In genomic region chr12:53500776-53501614, GRCh38 we compare ENCODE assay signal across 8 cellular contexts. TPM values are rescaled to one million over a fixed set of nuclear protein-coding genes. Genes with fewer than 3 reads are reported as not detected.
DNase-seq lines count a peak whose midpoint lies in the region; ATAC-seq, FAIRE-seq and TF ChIP-seq lines count a peak whose summit lies in the region.

TARBP2 (plus strand) TSS chr12:53501283; CDS start chr12:53501409, 126 bp downstream.

- H3K9me3 Mint-ChIP-seq in natural killer cell = no peaks in the 10 kb centered on the region

- FAIRE-seq in H54 (lab: Jason Lieb, UNC) = peak; percentile 60

- peak; percentile 78 to 92 (median 82) for ATAC-seq in natural killer cell

- H3F3A ChIP-seq in Loucy (ENCODE audit: low read depth) = no peaks in the 10 kb centered on the region

- no peaks in the 10 kb centered on the region for H3K9me2 ChIP-seq in Loucy (replicated peaks; ENCODE audit: low read depth, low read length)

- H3K36me3 Mint-ChIP-seq in natural killer cell = no peaks in the 10 kb centered on the region

- peaks cover 39% of the 10 kb centered on the region for H3K4me1 ChIP-seq in Loucy (ENCODE audit: insufficient read depth, low read length, poor library complexity, severe bottlenecking)

- H4K20me1 ChIP-seq in Loucy (ENCODE audit: insufficient read depth, low read length, poor library complexity, severe bottlenecking) = no peaks in the 10 kb centered on the region

- intact Hi-C loops in natural killer cell (cut with micrococcal nuclease) = loop anchor here (1.0 to 10.0 kb wide), 7 partner anchors 8 to 296 kb away; partner anchors contain the start of genes AAAS, CALCOCO1, ITGB7 and PRR13

- peak within 1 kb of the TSS; percentile 98 to 99 for H3K27ac Mint-ChIP-seq in natural killer cell

- peak within 1 kb of the TSS; percentile 88 for H3K9ac ChIP-seq in Loucy (ENCODE audit: low read depth, low read length, poor library complexity, severe bottlenecking)

- peaks cover 34% of the 10 kb centered on the region for H3K79me2 ChIP-seq in Loucy (ENCODE audit: insufficient read depth, low read length)

- TF ChIP-seq CTCF in Loucy (conservative IDR thresholded peaks at IDR 0.05; ENCODE audit: low read length) (no peak), natural killer cell (IDR thresholded peaks at IDR 0.05) (no peak)

- H3K4me2 ChIP-seq in Loucy (ENCODE audit: low read depth, low read length, poor library complexity, severe bottlenecking) = peak within 1 kb of the TSS; percentile 94

- H3K27me3 ChIP-seq in Loucy (ENCODE audit: insufficient read depth, low read length, poor library complexity, severe bottlenecking) = no peaks in the 10 kb centered on the region

- H3K9me3 ChIP-seq in Loucy (ENCODE audit: insufficient read depth, low read depth, low read length) = no peaks in the 10 kb centered on the region

- peaks cover 18 to 37% of the 10 kb centered on the region in 2 donors for H3K4me1 Mint-ChIP-seq in natural killer cell

- TF ChIP-seq POLR2A in H54 (IDR thresholded peaks at IDR 0.05; ENCODE audit: low read depth, low read length) (peak; percentile 70), Raji (IDR thresholded peaks at IDR 0.05; ENCODE audit: insufficient read depth, low read depth, low read length) (peak; percentile 92)

- H3K27me3 Mint-ChIP-seq in natural killer cell (ENCODE audit: low read depth in 2 of 2) = no peaks in the 10 kb centered on the region

- DNase-seq in EL (peak; percentile 100), H54 (ENCODE audit: insufficient read length, low spot score) (peak; percentile 83), fibroblast of peridontal ligament (ENCODE audit: extremely low read depth) (peak; percentile 100), natural killer cell (peak; percentile 97)
- peak; percentile 93 for DNase-seq in activated T-helper 9 cell treated with anti-CD3 and anti-CD28 coated beads, Interleukin-2, amount 50 U/mL, for 16 hours (ENCODE audit: low read depth)
- peak; percentile 98 for DNase-seq in stimulated activated naive CD4-positive, alpha-beta T cell treated with Interleukin-2 at 50 U/mL for 16 hours (lab: John Stamatoyannopoulos, UW)

- peak within 1 kb of the TSS; percentile 99 for H3K4me3 Mint-ChIP-seq in natural killer cell

- peak within 1 kb of the TSS; percentile 93 for H3K4me3 ChIP-seq in Loucy (ENCODE audit: low read length, poor library complexity, severe bottlenecking)

- H2AFZ ChIP-seq in Loucy (ENCODE audit: low read length) = peak within 1 kb of the TSS; percentile 90

- no peaks in the 10 kb centered on the region; the same call in 1 of the 2 replicates for H3K36me3 ChIP-seq in Loucy (ENCODE audit: insufficient read depth, low read length)

RNA-seq across cellular contexts. Expression of gene TARBP2, which starts in this region (rescaled TPM):
- 10 to 100 TPM; 23.8 to 35.1 (median 33.7) TPM for total RNA-seq in natural killer cell

Comparison
In these comparisons a context has a peak if more than half of its experiments do, and no peak if none do; other contexts are left out.
1. Peak in every context shown above with its lines: DNase-seq, ATAC-seq and H3K4me3 ChIP-seq.